7 cellular contexts compared by ENCODE assay signal in genomic region chr2:88000474-88000873, GRCh38. TPM values are rescaled to one million over a fixed set of nuclear protein-coding genes. Genes with fewer than 3 reads are reported as not detected.
"Had no signal": no experiment of that assay in that cellular context is flagged by ENCODE, and none has a peak within 500 bp of the region (broad histone marks: within the 10 kb centered on the region; RNA-seq: fewer than 3 reads in every experiment).

No MANE protein-coding gene starts in this region.

RNA-seq across cellular contexts. Expression of gene RNU2-63P, which starts 15.9 kb away (rescaled TPM):
- total RNA-seq: PC-9, Right ventricle myocardium inferior, Right ventricle myocardium superior, RPMI7951, SJCRH30, SK-MEL-5 had no signal
- polyA plus RNA-seq: SK-N-SH had no signal
